1 cellular context compared by ENCODE assay signal in genomic region chr2:118084483-118085089, GRCh38.
A peak's percentile ranks its signal among the peaks of the same experiment; 100 is the strongest.
TF ChIP-seq lines count a peak whose summit lies in the region.

No MANE protein-coding gene starts in this region.

TF ChIP-seq in HepG2, 621 proteins besides CTCF, POLR2A, EP300 and RAD21 (continued from another document and continues in another):
- TF ChIP-seq SCMH1 (CRISPR knock-in tag; IDR thresholded peaks at IDR 0.05; ENCODE audit: borderline replicate concordance) (no peak), ZNF318 (CRISPR knock-in tag; IDR thresholded peaks at IDR 0.05) (no peak), ZNF260 (CRISPR knock-in tag; IDR thresholded peaks at IDR 0.05; ENCODE audit: borderline replicate concordance, low read depth) (no peak), TP53 (CRISPR knock-in tag; conservative IDR thresholded peaks at IDR 0.05) (no peak), ZNF616 (CRISPR knock-in tag; IDR thresholded peaks at IDR 0.05; ENCODE audit: low read depth) (no peak), STAT5B (CRISPR knock-in tag; IDR thresholded peaks at IDR 0.05) (no peak), MLXIP (CRISPR knock-in tag; IDR thresholded peaks at IDR 0.05; ENCODE audit: borderline replicate concordance) (no peak), YEATS2 (CRISPR knock-in tag; IDR thresholded peaks at IDR 0.05; ENCODE audit: borderline replicate concordance) (no peak), ZNF761 (CRISPR knock-in tag; conservative IDR thresholded peaks at IDR 0.05) (no peak), ZBTB46 (CRISPR knock-in tag; IDR thresholded peaks at IDR 0.05; ENCODE audit: borderline replicate concordance) (no peak), DBP (CRISPR knock-in tag; IDR thresholded peaks at IDR 0.05; ENCODE audit: not compliant biosample characterization) (no peak), ZNF703 (CRISPR knock-in tag; IDR thresholded peaks at IDR 0.05; ENCODE audit: borderline replicate concordance) (no peak), ZNF605 (CRISPR knock-in tag; IDR thresholded peaks at IDR 0.05) (no peak), ISL2 (CRISPR knock-in tag; IDR thresholded peaks at IDR 0.05) (no peak), ZNF510 (CRISPR knock-in tag; IDR thresholded peaks at IDR 0.05; ENCODE audit: low read depth) (no peak), ZNF337 (CRISPR knock-in tag; IDR thresholded peaks at IDR 0.05; ENCODE audit: borderline replicate concordance, low read depth) (no peak), SALL2 (CRISPR knock-in tag; IDR thresholded peaks at IDR 0.05) (no peak), SAP130 (CRISPR knock-in tag; IDR thresholded peaks at IDR 0.05; ENCODE audit: low read depth) (peak; percentile 77), SOX5 (CRISPR knock-in tag; IDR thresholded peaks at IDR 0.05; ENCODE audit: borderline replicate concordance) (peak; percentile 60; the same call in 1 of the 2 replicates), ZNF501 (CRISPR knock-in tag; IDR thresholded peaks at IDR 0.05) (no peak), ZNF577 (CRISPR knock-in tag; IDR thresholded peaks at IDR 0.05; ENCODE audit: borderline replicate concordance, low read depth) (no peak), ZNF383 (CRISPR knock-in tag; IDR thresholded peaks at IDR 0.05; ENCODE audit: borderline replicate concordance) (no peak), ZFP41 (CRISPR knock-in tag; IDR thresholded peaks at IDR 0.05; ENCODE audit: borderline replicate concordance) (no peak), ZNF224 (CRISPR knock-in tag; IDR thresholded peaks at IDR 0.05) (no peak), SUZ12 (IDR thresholded peaks at IDR 0.05; ENCODE audit: low read depth, low read length) (no peak), PHF8 (CRISPR knock-in tag; IDR thresholded peaks at IDR 0.05) (no peak), GLMP (CRISPR knock-in tag; IDR thresholded peaks at IDR 0.05; ENCODE audit: borderline replicate concordance) (no peak), MXD3 (CRISPR knock-in tag; IDR thresholded peaks at IDR 0.05) (no peak), U2AF1 (optimal IDR thresholded peaks at IDR 0.05; ENCODE audit: low read depth, low read length) (no peak), ELF3 (CRISPR knock-in tag; IDR thresholded peaks at IDR 0.05) (peak; percentile 14), ZNF879 (CRISPR knock-in tag; IDR thresholded peaks at IDR 0.05) (no peak; the same call in 1 of the 2 replicates), HNRNPH1 (optimal IDR thresholded peaks at IDR 0.05; ENCODE audit: low read depth, low read length) (no peak), TEAD2 (CRISPR knock-in tag; IDR thresholded peaks at IDR 0.05) (no peak), NCOA5 (CRISPR knock-in tag; IDR thresholded peaks at IDR 0.05) (no peak), RXRB (CRISPR knock-in tag; IDR thresholded peaks at IDR 0.05; ENCODE audit: borderline replicate concordance) (0 out of 2 replicates have a peak, but pooled peaks have one; percentile 5), HNF4A (CRISPR knock-in tag; IDR thresholded peaks at IDR 0.05) (no peak), TBP (CRISPR knock-in tag; IDR thresholded peaks at IDR 0.05) (no peak), ZNF674 (CRISPR knock-in tag; IDR thresholded peaks at IDR 0.05; ENCODE audit: low read depth) (no peak), KDM5B (CRISPR knock-in tag; IDR thresholded peaks at IDR 0.05; ENCODE audit: borderline replicate concordance) (no peak), SMAD1 (CRISPR knock-in tag; IDR thresholded peaks at IDR 0.05; ENCODE audit: borderline replicate concordance, low read depth) (no peak), ZNF629 (CRISPR knock-in tag; conservative IDR thresholded peaks at IDR 0.05) (no peak), PPARG (CRISPR knock-in tag; conservative IDR thresholded peaks at IDR 0.05) (no peak), ZNF772 (CRISPR knock-in tag; IDR thresholded peaks at IDR 0.05) (no peak), E2F5 (CRISPR knock-in tag; conservative IDR thresholded peaks at IDR 0.05) (no peak), ETS1 (CRISPR knock-in tag; IDR thresholded peaks at IDR 0.05) (no peak)
- TF ChIP-seq, protein P1, sequence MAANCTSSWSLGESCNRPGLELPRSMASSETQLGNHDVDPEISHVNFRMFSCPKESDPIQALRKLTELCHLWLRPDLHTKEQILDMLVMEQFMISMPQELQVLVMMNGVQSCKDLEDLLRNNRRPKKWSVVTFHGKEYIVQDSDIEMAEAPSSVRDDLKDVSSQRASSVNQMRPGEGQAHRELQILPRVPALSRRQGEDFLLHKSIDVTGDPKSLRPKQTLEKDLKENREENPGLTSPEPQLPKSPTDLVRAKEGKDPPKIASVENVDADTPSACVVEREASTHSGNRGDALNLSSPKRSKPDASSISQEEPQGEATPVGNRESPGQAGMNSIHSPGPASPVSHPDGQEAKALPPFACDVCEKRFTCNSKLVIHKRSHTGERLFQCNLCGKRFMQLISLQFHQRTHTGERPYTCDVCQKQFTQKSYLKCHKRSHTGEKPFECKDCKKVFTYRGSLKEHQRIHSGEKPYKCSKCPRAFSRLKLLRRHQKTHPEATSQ (CRISPR knock-in tag; IDR thresholded peaks at IDR 0.05; ENCODE audit: borderline replicate concordance), result no peak
- TF ChIP-seq, protein P2, sequence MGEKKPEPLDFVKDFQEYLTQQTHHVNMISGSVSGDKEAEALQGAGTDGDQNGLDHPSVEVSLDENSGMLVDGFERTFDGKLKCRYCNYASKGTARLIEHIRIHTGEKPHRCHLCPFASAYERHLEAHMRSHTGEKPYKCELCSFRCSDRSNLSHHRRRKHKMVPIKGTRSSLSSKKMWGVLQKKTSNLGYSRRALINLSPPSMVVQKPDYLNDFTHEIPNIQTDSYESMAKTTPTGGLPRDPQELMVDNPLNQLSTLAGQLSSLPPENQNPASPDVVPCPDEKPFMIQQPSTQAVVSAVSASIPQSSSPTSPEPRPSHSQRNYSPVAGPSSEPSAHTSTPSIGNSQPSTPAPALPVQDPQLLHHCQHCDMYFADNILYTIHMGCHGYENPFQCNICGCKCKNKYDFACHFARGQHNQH (CRISPR knock-in tag; IDR thresholded peaks at IDR 0.05), result no peak; the same call in 1 of the 2 replicates
